ENCODE assay signal across 28 cellular contexts in genomic region chr15:65920121-65920520, GRCh38.
DNase-seq lines count a peak whose midpoint lies in the region; ATAC-seq and FAIRE-seq lines count a peak whose summit lies in the region.
"Had no signal": no experiment of that assay in that cellular context is flagged by ENCODE, and none has a peak within 500 bp of the region (broad histone marks: within the 10 kb centered on the region; RNA-seq: fewer than 3 reads in every experiment).

No MANE protein-coding gene starts in this region.

- peak; percentile 9 for FAIRE-seq in GM18507 (lab: Jason Lieb, UNC)
- FAIRE-seq: kidney had no signal

- no peaks in the 10 kb centered on the region for H3K27me3 Mint-ChIP-seq in memory B cell
- H3K27me3 Mint-ChIP-seq: activated naive CD8-positive, alpha-beta T cell treated with anti-CD3 and anti-CD28 coated beads, Interleukin-2, amount 10 ng/mL, durations not matched to agents 7 days and 5 days; dendritic cell treated with granulocyte-macrophage colony-stimulating factor and Interleukin-4, amounts not matched to agents 40 ng/mL and 50 ng/mL, for 4 days; T-helper 17 cell had no signal

- H3K9me3 Mint-ChIP-seq in memory B cell = no peaks in the 10 kb centered on the region
- H3K9me3 Mint-ChIP-seq: activated naive CD8-positive, alpha-beta T cell treated with anti-CD3 and anti-CD28 coated beads, Interleukin-2, amount 10 ng/mL, durations not matched to agents 7 days and 5 days; dendritic cell treated with granulocyte-macrophage colony-stimulating factor and Interleukin-4, amounts not matched to agents 40 ng/mL and 50 ng/mL, for 4 days; endodermal cell; H9; natural killer cell had no signal

- no peak for ATAC-seq in memory B cell (ENCODE audit: low read depth)
- no peak for ATAC-seq in GM21619 (IDR thresholded peaks at IDR 0.05; ENCODE audit: unreplicated experiment)
- ATAC-seq: esophagus mucosa, natural killer cell, T-helper 17 cell had no signal

- no peak overlapping the region for H3K4me3 Mint-ChIP-seq in memory B cell
- H3K4me3 Mint-ChIP-seq: activated naive CD8-positive, alpha-beta T cell treated with anti-CD3 and anti-CD28 coated beads, Interleukin-2, amount 10 ng/mL, durations not matched to agents 7 days and 5 days; dendritic cell treated with granulocyte-macrophage colony-stimulating factor and Interleukin-4, amounts not matched to agents 40 ng/mL and 50 ng/mL, for 4 days; endodermal cell; H9; natural killer cell; T-helper 17 cell had no signal

- H3K4me1 Mint-ChIP-seq in memory B cell = peaks cover 60% of the 10 kb centered on the region

- H3K36me3 Mint-ChIP-seq in memory B cell = no peaks in the 10 kb centered on the region
- H3K36me3 Mint-ChIP-seq: activated naive CD8-positive, alpha-beta T cell treated with anti-CD3 and anti-CD28 coated beads, Interleukin-2, amount 10 ng/mL, durations not matched to agents 7 days and 5 days; natural killer cell had no signal

- peak; percentile 45 for DNase-seq in DMS53 (lab: John Stamatoyannopoulos, UW)
- DNase-seq in DMS53 treated with DMSO at 0.1 percent for 48 hours (lab: John Stamatoyannopoulos, UW; ENCODE audit: unreplicated experiment) = no peak
- no peak for DNase-seq in GM18507 (ENCODE audit: extremely low spot score, insufficient read length, low read depth)
- peak; percentile 12 for DNase-seq in NCI-H345 treated with DMSO at 0.1 percent for 48 hours (lab: John Stamatoyannopoulos, UW; ENCODE audit: unreplicated experiment)
- no peak for DNase-seq in memory B cell (ENCODE audit: low spot score in 2 of 2)
- DNase-seq in NCI-H2081 treated with DMSO at 0.1 percent for 48 hours (lab: John Stamatoyannopoulos, UW) = no peak
- no peak for DNase-seq in COLO829 (ENCODE audit: low spot score)
- DNase-seq: 8988T; activated effector memory CD4-positive, alpha-beta T cell treated with anti-CD3 and anti-CD28 coated beads, Interleukin-2, amount 50 U/mL, for 16 hours; activated naive CD8-positive, alpha-beta T cell treated with anti-CD3 and anti-CD28 coated beads, Interleukin-2, amount 10 ng/mL, durations not matched to agents 7 days and 5 days; central memory CD4-positive, alpha-beta T cell; EL; endodermal cell; foreskin fibroblast; H9; head of caudate nucleus; kidney; natural killer cell; NCI-H1092 treated with DMSO at 0.1 percent for 48 hours; NCI-H2029; NCI-H510A; occipital lobe; stimulated activated CD4-positive, alpha-beta T cell treated with anti-CD3 and anti-CD28 coated beads, Interleukin-15, amount 100 ng/mL, for 24 hours; stimulated activated naive CD4-positive, alpha-beta T cell; T-helper 17 cell had no signal

- peak overlapping the region; percentile 85 for H3K27ac Mint-ChIP-seq in memory B cell
- H3K27ac Mint-ChIP-seq: activated naive CD8-positive, alpha-beta T cell treated with anti-CD3 and anti-CD28 coated beads, Interleukin-2, amount 10 ng/mL, durations not matched to agents 7 days and 5 days; dendritic cell treated with granulocyte-macrophage colony-stimulating factor and Interleukin-4, amounts not matched to agents 40 ng/mL and 50 ng/mL, for 4 days; endodermal cell; H9; natural killer cell; T-helper 17 cell had no signal

Comparison
In these comparisons a context has a peak if more than half of its experiments do, and no peak if none do; other contexts are left out.
1. DNase-seq: peak in DMS53 (single experiment) and NCI-H345 treated with DMSO at 0.1 percent for 48 hours (single experiment); none in DMS53 treated with DMSO at 0.1 percent for 48 hours (single experiment), GM18507 (single experiment), memory B cell (0 of 2), NCI-H2081 treated with DMSO at 0.1 percent for 48 hours (single experiment) and COLO829 (single experiment).